10 cellular contexts compared by ENCODE assay signal in the genomic region with DNA sequence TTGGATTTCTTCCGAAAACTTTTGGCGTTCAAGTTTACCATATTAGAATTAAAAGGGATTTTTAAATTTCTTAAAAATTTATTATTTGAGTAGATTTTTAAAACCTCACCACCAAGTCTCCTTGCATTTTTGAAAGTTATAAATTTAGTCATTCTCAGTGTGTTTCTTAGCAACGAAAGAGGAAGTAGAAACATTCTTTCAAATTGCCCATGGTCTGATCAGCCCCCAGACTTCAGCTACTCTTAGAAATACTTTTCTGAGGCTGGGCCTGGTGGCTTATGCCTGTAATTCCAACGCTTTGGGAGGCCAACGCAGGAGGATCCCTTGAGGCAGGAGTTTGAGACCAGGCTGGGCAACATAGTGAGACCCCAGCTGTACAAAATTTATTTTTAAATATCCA. TPM values are rescaled to one million over a fixed set of nuclear protein-coding genes. Genes with fewer than 3 reads are reported as not detected.
DNase-seq lines count a peak whose midpoint lies in the region; ATAC-seq, FAIRE-seq and TF ChIP-seq lines count a peak whose summit lies in the region.
"Had no signal": no experiment of that assay in that cellular context is flagged by ENCODE, and none has a peak within 500 bp of the region (broad histone marks: within the 10 kb centered on the region; RNA-seq: fewer than 3 reads in every experiment).

No MANE protein-coding gene starts in this region.

- POLR2A ChIA-PET in GM12878 (lab: Charles Lee) = interaction anchor here (0.6 to 4.3 kb wide), 4 partner anchors 11 to 58 kb away, joined by 3 to 20 read pairs (median 3); a partner anchor contains a TSS

- DNase-seq in GM12878 (ENCODE audit: low read depth, low spot score) = no peak
- no peak for DNase-seq in COR-L47 (lab: John Stamatoyannopoulos, UW)
- DNase-seq in Right ventricle myocardium superior = no peak
- no peak for DNase-seq in foreskin keratinocyte
- no peak for DNase-seq in stimulated activated naive CD4-positive, alpha-beta T cell treated with Interleukin-2 at 50 U/mL for 16 hours (lab: John Stamatoyannopoulos, UW)
- DNase-seq: left colon, NCI-H1436 had no signal

- TF ChIP-seq EP300 in GM12878 (IDR thresholded peaks at IDR 0.05; ENCODE audit: borderline replicate concordance in 1 of 2, control insufficient read depth in 1 of 2, low read depth in 2 of 2, low read length in 2 of 2) = no peak

- peak overlapping the region; percentile 31; the same call in 1 of the 2 replicates for H3K4me3 ChIP-seq in GM12878

- no peaks in the 10 kb centered on the region for H3K9me3 ChIP-seq in GM12878 (replicated peaks; ENCODE audit: control insufficient read depth, insufficient read depth, low read length)

- SMC1A ChIA-PET in GM12878 (lab: Charles Lee; ENCODE audit: uncharacterized antibody, unreplicated experiment) = interaction anchor here (1.2 to 3.6 kb wide), 5 partner anchors 10 to 21 kb away, joined by 3 to 21 read pairs (median 4); no protein-coding TSS in a partner anchor

- no TSS peak for BruUV-seq in GM12878 (replicated peaks; lab: Mats Ljungman, UMichigan)

- H3K9ac ChIP-seq in GM12878 (ENCODE audit: control insufficient read depth, insufficient read depth, low read length) = no peak overlapping the region

- intact Hi-C loops in GM12878 (cut with micrococcal nuclease; ENCODE audit: unreplicated experiment) = no loop called here
- intact Hi-C loops in Right ventricle myocardium superior (cut with DNase I) = no loop called here

- TF ChIP-seq CTCF in GM12878 (IDR thresholded peaks at IDR 0.05 in 2 of 3, conservative IDR thresholded peaks at IDR 0.05 in 1 of 3; ENCODE audit: control insufficient read depth in 2 of 3, extremely low read depth in 1 of 3, insufficient read depth in 1 of 3, low read depth in 3 of 3, low read length in 3 of 3) (no peak), foreskin keratinocyte (conservative IDR thresholded peaks at IDR 0.05) (no peak)

- CTCF ChIA-PET in GM12878 (lab: Yijun Ruan, JAX) = interaction anchor here (1.5 to 2.9 kb wide), 3 partner anchors 10 to 55 kb away, joined by 4 to 11 read pairs (median 5); no protein-coding TSS in a partner anchor

- H3K27me3 ChIP-seq in GM12878 (replicated peaks in 1 of 2; ENCODE audit: control insufficient read depth in 2 of 2, insufficient read depth in 2 of 2, low read length in 1 of 2) (no peaks in the 10 kb centered on the region), foreskin keratinocyte (peaks cover 12% of the 10 kb centered on the region)

- in situ Hi-C loops in GM12878 (cut with MboI) = no loop called here

- no peak for TF ChIP-seq POLR2A in GM12878 (IDR thresholded peaks at IDR 0.05; ENCODE audit: low read depth, low read length)

- FAIRE-seq in GM12878 (lab: Jason Lieb, UNC) = peak; percentile 41

- peak; percentile 65 for ATAC-seq in GM18519 (IDR thresholded peaks at IDR 0.05; ENCODE audit: low FRiP score, unreplicated experiment)
- ATAC-seq in GM21529 (IDR thresholded peaks at IDR 0.05; ENCODE audit: unreplicated experiment) = peak; percentile 82
- ATAC-seq in HG03432 (IDR thresholded peaks at IDR 0.05; ENCODE audit: unreplicated experiment) = peak; percentile 74
- ATAC-seq in GM12878 = peak; percentile 89
- ATAC-seq in Right ventricle myocardium superior (ENCODE audit: poor library complexity) = no peak
- ATAC-seq in foreskin keratinocyte = no peak
- ATAC-seq: left colon had no signal

- no peak overlapping the region for H2AFZ ChIP-seq in GM12878 (ENCODE audit: control insufficient read depth, low read depth, low read length)

- H3K36me3 ChIP-seq in GM12878 (ENCODE audit: control insufficient read depth in 2 of 2, insufficient read depth in 2 of 2, low read length in 1 of 2) = no peaks in the 10 kb centered on the region

- H3K4me2 ChIP-seq in GM12878 (ENCODE audit: control insufficient read depth, insufficient read depth) = peak overlapping the region; percentile 60

- H3K27ac ChIP-seq in GM12878 (ENCODE audit: control insufficient read depth, insufficient read depth) (peak overlapping the region; percentile 65), foreskin keratinocyte (no peak overlapping the region)

- RAD21 ChIA-PET in GM12878 (lab: Charles Lee; ENCODE audit: unreplicated experiment) = interaction anchor here (2.0 to 2.2 kb wide), 2 partner anchors 13 to 41 kb away, joined by 8 to 10 read pairs; a partner anchor contains a TSS

- no peaks in the 10 kb centered on the region for H4K20me1 ChIP-seq in GM12878 (ENCODE audit: control insufficient read depth, insufficient read depth)

- H3K4me1 ChIP-seq in GM12878 (ENCODE audit: control insufficient read depth, insufficient read depth, low read length) (peaks cover 23% of the 10 kb centered on the region), foreskin keratinocyte (no peaks in the 10 kb centered on the region)

- no peak for TF ChIP-seq RAD21 in GM12878 (IDR thresholded peaks at IDR 0.05; ENCODE audit: insufficient read depth, low read depth, low read length)

- no peaks in the 10 kb centered on the region for H3K79me2 ChIP-seq in GM12878 (ENCODE audit: control insufficient read depth, insufficient read depth, low read length)

- 12% methylated on average over 5 of the region's 5 CpGs for WGBS in GM12878 (ENCODE audit: insufficient coverage, insufficient replicate concordance, low lambda C conversion rate, missing lambda C conversion rate)

TF ChIP-seq in GM12878, 131 proteins besides CTCF, POLR2A, EP300 and RAD21:
- TF ChIP-seq CBX5 (IDR thresholded peaks at IDR 0.05; ENCODE audit: low read depth) (no peak), SPI1 (IDR thresholded peaks at IDR 0.05; ENCODE audit: borderline replicate concordance, insufficient read depth, low read depth, low read length) (peak; percentile 58)
TF ChIP-seq in GM12878: peak in this region for 1.

RNA-seq across cellular contexts. Expression of a gene that starts 15.1 kb away (rescaled TPM):
- 34.7 and 35.4 TPM in 2 replicates for total RNA-seq in GM12878 (2013; cell fraction: nucleolus; rRNA removed)
- total RNA-seq in GM12878 (2014; rRNA removed) = 71.2 and 73.9 TPM in 2 replicates
- total RNA-seq in GM12878 (2014; rRNA removed; fragmentation: Illumina TruSeq; extraction: Trizol) = 65.1 and 66.2 TPM in 2 replicates
- total RNA-seq in GM12878 (2021) = 77.0 and 77.7 TPM in 2 replicates
- polyA plus RNA-seq in GM12878 (2011; ENCODE audit: low read depth) = 28.1 TPM
- polyA plus RNA-seq in GM12878 (2011; rRNA removed) = 86.5 and 100 TPM in 2 replicates
- 73.8 and 90.9 TPM in 2 replicates for polyA plus RNA-seq in GM12878 (2011; cell fraction: cytosol; rRNA removed)
- polyA plus RNA-seq in GM12878 (2011; cell fraction: nucleus; rRNA removed) = 56.3 and 61.4 TPM in 2 replicates
- 59.7 and 63.6 TPM in 2 replicates for polyA plus RNA-seq in GM12878 (2012)
- polyA plus RNA-seq in GM12878 (2014; fragmentation: Illumina TruSeq; extraction: Trizol) = 61.5 and 79.2 TPM in 2 replicates
- 100 to 1,000 TPM in 1 of 2 experiments, 10 to 100 TPM in 1; 99.3 to 133 TPM for polyA plus RNA-seq in GM12878 (2014; fragmentation: Nextera tagmentation; extraction: Ambion mirVana)
- polyA plus RNA-seq in GM12878 (2014; rRNA removed) = 69.1 and 71.4 TPM in 2 replicates
- polyA plus RNA-seq in GM12878 (2016; fragmentation: Nextera tagmentation; extraction: Ambion mirVana) = 100 to 1,000 TPM; 124 TPM
- 37.5 and 54.1 TPM in 2 replicates for polyA minus RNA-seq in GM12878 (2011; rRNA and poly(A)+ RNA removed)
- 10.6 and 19.2 TPM in 2 replicates for polyA minus RNA-seq in GM12878 (2011; cell fraction: cytosol; rRNA and poly(A)+ RNA removed)
- polyA minus RNA-seq in GM12878 (2011; cell fraction: nucleus; rRNA and poly(A)+ RNA removed) = 14.1 and 19.7 TPM in 2 replicates
- total RNA-seq in Right ventricle myocardium superior = 78.7 TPM
- total RNA-seq in foreskin keratinocyte = 56.0 and 58.9 TPM in 2 replicates
- polyA plus RNA-seq in foreskin keratinocyte = 67.1 and 76.1 TPM in 2 replicates

RNA-seq across cellular contexts. Expression of a gene that starts 41.3 kb away (rescaled TPM):
- 0.47 TPM in 1 of 2 replicates, not detected in the other for total RNA-seq in GM12878 (2013; cell fraction: nucleolus; rRNA removed)
- 0.06 and 0.11 TPM in 2 replicates for total RNA-seq in GM12878 (2014; rRNA removed)
- 0.09 and 0.14 TPM in 2 replicates for total RNA-seq in GM12878 (2014; rRNA removed; fragmentation: Illumina TruSeq; extraction: Trizol)
- 0.19 and 0.21 TPM in 2 replicates for total RNA-seq in GM12878 (2021)
- 0.14 TPM for polyA plus RNA-seq in GM12878 (2011; ENCODE audit: low read depth)
- 0.10 and 0.11 TPM in 2 replicates for polyA plus RNA-seq in GM12878 (2011; rRNA removed)
- 0.01 and 0.03 TPM in 2 replicates for polyA plus RNA-seq in GM12878 (2011; cell fraction: cytosol; rRNA removed)
- polyA plus RNA-seq in GM12878 (2011; cell fraction: nucleus; rRNA removed) = 0.09 and 0.15 TPM in 2 replicates
- polyA plus RNA-seq in GM12878 (2012) = 0.13 and 0.22 TPM in 2 replicates
- 0.13 and 0.21 TPM in 2 replicates for polyA plus RNA-seq in GM12878 (2014; fragmentation: Illumina TruSeq; extraction: Trizol)
- polyA plus RNA-seq in GM12878 (2014; fragmentation: Nextera tagmentation; extraction: Ambion mirVana) = under 1 TPM; 0.04 to 0.11 TPM
- 0.04 and 0.24 TPM in 2 replicates for polyA plus RNA-seq in GM12878 (2014; rRNA removed)
- under 1 TPM in 1 of 2 experiments, not detected in 1; 0.05 TPM for polyA plus RNA-seq in GM12878 (2016; fragmentation: Nextera tagmentation; extraction: Ambion mirVana)
- 0.10 and 0.15 TPM in 2 replicates for polyA minus RNA-seq in GM12878 (2011; rRNA and poly(A)+ RNA removed)
- not detected in 2 replicates for polyA minus RNA-seq in GM12878 (2011; cell fraction: cytosol; rRNA and poly(A)+ RNA removed)
- 0.10 and 0.12 TPM in 2 replicates for polyA minus RNA-seq in GM12878 (2011; cell fraction: nucleus; rRNA and poly(A)+ RNA removed)
- 0.40 TPM for total RNA-seq in Right ventricle myocardium superior
- total RNA-seq in foreskin keratinocyte = not detected in 2 replicates
- polyA plus RNA-seq in foreskin keratinocyte = 0.01 TPM in 1 of 2 replicates, not detected in the other

Comparison
In these comparisons a context has a peak if more than half of its experiments do, and no peak if none do; other contexts are left out.
1. ATAC-seq: peak in GM18519 (single experiment), GM21529 (single experiment), HG03432 (single experiment) and GM12878 (single experiment); none in Right ventricle myocardium superior (single experiment) and foreskin keratinocyte (single experiment).